8 cellular contexts compared by ENCODE assay signal in genomic region chr2:207770602-207771404, GRCh38. TPM values are rescaled to one million over a fixed set of nuclear protein-coding genes. Genes with fewer than 3 reads are reported as not detected.
A peak's percentile ranks its signal among the peaks of the same experiment; 100 is the strongest.
DNase-seq lines count a peak whose midpoint lies in the region; ATAC-seq and TF ChIP-seq lines count a peak whose summit lies in the region.

No MANE protein-coding gene starts in this region.

- H3K27me3 Mint-ChIP-seq in H9 (ENCODE audit: low read depth) = no peaks in the 10 kb centered on the region
- peaks cover 51% of the 10 kb centered on the region for H3K27me3 Mint-ChIP-seq in activated CD4-positive, alpha-beta memory T cell treated with anti-CD3 and anti-CD28 coated beads, Interleukin-2, amount 10 ng/mL, durations not matched to agents 7 days and 5 days

- no peaks in the 10 kb centered on the region for H3K36me3 ChIP-seq in smooth muscle cell (ENCODE audit: low read depth)

- no peaks in the 10 kb centered on the region; a peak in 1 of 5 replicates for H3K9me3 Mint-ChIP-seq in H9
- no peaks in the 10 kb centered on the region for H3K9me3 Mint-ChIP-seq in activated CD4-positive, alpha-beta memory T cell treated with anti-CD3 and anti-CD28 coated beads, Interleukin-2, amount 10 ng/mL, durations not matched to agents 7 days and 5 days

- intact Hi-C loops in left ventricle myocardium superior (cut with micrococcal nuclease) = no loop called here

- no peak overlapping the region for H3K23ac ChIP-seq in H9 (ENCODE audit: insufficient read length, low read depth, low read length)

- H3K4me2 ChIP-seq in H9 (ENCODE audit: insufficient read depth, insufficient read length, low read length) = peak overlapping the region; percentile 84
- peak overlapping the region; percentile 100 for H3K4me2 ChIP-seq in smooth muscle cell

- H3F3A ChIP-seq in smooth muscle cell (ENCODE audit: low read depth) = no peaks in the 10 kb centered on the region

- no peak overlapping the region for H2AK5ac ChIP-seq in H9 (ENCODE audit: insufficient read length, low read length)

- POLR2A ChIA-PET in activated CD4-positive, alpha-beta memory T cell treated with anti-CD3 and anti-CD28 coated beads, Interleukin-2, amount 10 ng/mL, durations not matched to agents 7 days and 5 days (lab: Charles Lee) = no interaction called here

- H2BK12ac ChIP-seq in H9 (ENCODE audit: insufficient read length, low read depth, low read length) = no peak overlapping the region

- H3K56ac ChIP-seq in H9 (ENCODE audit: insufficient read length, low read depth, low read length) = no peak overlapping the region

- peak; percentile 56 for DNase-seq in H9
- no peak for DNase-seq in activated CD4-positive, alpha-beta memory T cell treated with anti-CD3 and anti-CD28 coated beads, Interleukin-2, amount 10 ng/mL, durations not matched to agents 7 days and 5 days
- DNase-seq in left ventricle myocardium superior = peak; percentile 56
- DNase-seq in smooth muscle cell (lab: John Stamatoyannopoulos, UW; ENCODE audit: unreplicated experiment) = no peak
- DNase-seq in NCI-H69 (lab: John Stamatoyannopoulos, UW) = no peak

- no peaks in the 10 kb centered on the region for H3K27me3 ChIP-seq in H9 (ENCODE audit: insufficient read depth, low read length)
- H3K27me3 ChIP-seq in smooth muscle cell (ENCODE audit: low read depth) = peaks cover 36% of the 10 kb centered on the region

- peaks cover 26% of the 10 kb centered on the region for H3K23me2 ChIP-seq in H9 (ENCODE audit: insufficient read length, low read depth, low read length, poor library complexity, severe bottlenecking)

- H2BK120ac ChIP-seq in H9 (ENCODE audit: low read depth, low read length, poor library complexity, severe bottlenecking) = no peak overlapping the region

- peak overlapping the region; percentile 3 for H3K9ac ChIP-seq in H9 (ENCODE audit: extremely low read depth, insufficient read length, low read length)
- H3K9ac ChIP-seq in smooth muscle cell (ENCODE audit: low read depth) = no peak overlapping the region

- peak overlapping the region; percentile 89 to 96 for H3K4me3 Mint-ChIP-seq in H9
- H3K4me3 Mint-ChIP-seq in activated CD4-positive, alpha-beta memory T cell treated with anti-CD3 and anti-CD28 coated beads, Interleukin-2, amount 10 ng/mL, durations not matched to agents 7 days and 5 days = peak overlapping the region; percentile 75

- no peak overlapping the region for H4K8ac ChIP-seq in H9 (replicated peaks; ENCODE audit: insufficient read length, low read depth, low read length)

- ATAC-seq in left ventricle myocardium superior = no peak
- ATAC-seq in GM18867 (IDR thresholded peaks at IDR 0.05; ENCODE audit: unreplicated experiment) = no peak
- no peak for ATAC-seq in esophagus mucosa
- no peak for ATAC-seq in GM18511 (IDR thresholded peaks at IDR 0.05; ENCODE audit: unreplicated experiment)

- no peak overlapping the region for H3K4ac ChIP-seq in H9 (ENCODE audit: low read depth, low read length)

- H3K79me2 ChIP-seq in H9 (ENCODE audit: insufficient read depth, low read length) (peaks cover 14% of the 10 kb centered on the region; the same call in 1 of the 2 replicates), smooth muscle cell (ENCODE audit: low read depth) (no peaks in the 10 kb centered on the region)

- peaks cover 43 to 61% of the 10 kb centered on the region in 2 experiments for H3K4me1 Mint-ChIP-seq in H9
- H3K4me1 Mint-ChIP-seq in activated CD4-positive, alpha-beta memory T cell treated with anti-CD3 and anti-CD28 coated beads, Interleukin-2, amount 10 ng/mL, durations not matched to agents 7 days and 5 days = peaks cover 29% of the 10 kb centered on the region

- no peak overlapping the region for H2BK15ac ChIP-seq in H9 (ENCODE audit: low read depth, low read length)

- H3K9me3 ChIP-seq in H9 (ENCODE audit: control insufficient read depth, low read depth, low read length) (no peaks in the 10 kb centered on the region), smooth muscle cell (replicated peaks; ENCODE audit: low read depth) (no peaks in the 10 kb centered on the region)

- H3K79me1 ChIP-seq in H9 (ENCODE audit: insufficient read depth, low read depth, low read length, poor library complexity, severe bottlenecking) = no peaks in the 10 kb centered on the region

- H3K27ac Mint-ChIP-seq in H9 = peak overlapping the region; percentile 66 to 94 (median 82); a peak in 6 of 7 replicates
- H3K27ac Mint-ChIP-seq in activated CD4-positive, alpha-beta memory T cell treated with anti-CD3 and anti-CD28 coated beads, Interleukin-2, amount 10 ng/mL, durations not matched to agents 7 days and 5 days = no peak overlapping the region

- H3K4me1 ChIP-seq in H9 (ENCODE audit: insufficient read depth, low read length) (peaks cover 4% of the 10 kb centered on the region; the same call in 1 of the 2 replicates), smooth muscle cell (ENCODE audit: low read depth) (peaks cover 12% of the 10 kb centered on the region)

- no peak overlapping the region for H2BK20ac ChIP-seq in H9 (ENCODE audit: low read depth, low read length, poor library complexity, severe bottlenecking)

- peak overlapping the region; percentile 57 for H3K18ac ChIP-seq in H9 (ENCODE audit: insufficient read length, low read depth, low read length)

- H3K4me3 ChIP-seq in smooth muscle cell = peak overlapping the region; percentile 77

- no peak overlapping the region for H2BK5ac ChIP-seq in H9 (ENCODE audit: insufficient read length, low read length)

- H4K91ac ChIP-seq in H9 (ENCODE audit: insufficient read length, low read depth, low read length) = no peak overlapping the region

- H4K20me1 ChIP-seq in H9 (ENCODE audit: control insufficient read depth, insufficient read depth, insufficient read length) = peaks cover 8% of the 10 kb centered on the region
- H4K20me1 ChIP-seq in smooth muscle cell (ENCODE audit: low read depth) = no peaks in the 10 kb centered on the region

- no peak overlapping the region for H3K14ac ChIP-seq in H9 (ENCODE audit: insufficient read depth, low read length)

- peaks cover 13 to 29% (median 25%) of the 10 kb centered on the region in 3 experiments for H3K36me3 Mint-ChIP-seq in H9 (ENCODE audit: insufficient read depth in 1 of 3, low read depth in 3 of 3)
- H3K36me3 Mint-ChIP-seq in activated CD4-positive, alpha-beta memory T cell treated with anti-CD3 and anti-CD28 coated beads, Interleukin-2, amount 10 ng/mL, durations not matched to agents 7 days and 5 days (ENCODE audit: low read depth) = no peaks in the 10 kb centered on the region

- no peak overlapping the region for H4K5ac ChIP-seq in H9 (ENCODE audit: insufficient read length, low read depth, low read length)

- H2AFZ ChIP-seq in H9 (ENCODE audit: low read length) (no peak overlapping the region), smooth muscle cell (ENCODE audit: low read depth) (no peak overlapping the region)

- H3K27ac ChIP-seq in H9 (ENCODE audit: insufficient read length, low read depth, low read length) (no peak overlapping the region), smooth muscle cell (ENCODE audit: low read depth) (no peak overlapping the region)

- no peak overlapping the region for H3T11ph ChIP-seq in H9 (ENCODE audit: low read length)

- CTCF ChIA-PET in activated CD4-positive, alpha-beta memory T cell treated with anti-CD3 and anti-CD28 coated beads, Interleukin-2, amount 10 ng/mL, durations not matched to agents 7 days and 5 days (lab: Charles Lee) = no interaction called here

- TF ChIP-seq CTCF in H9 (conservative IDR thresholded peaks at IDR 0.05) = no peak
- TF ChIP-seq CTCF in smooth muscle cell (IDR thresholded peaks at IDR 0.05; ENCODE audit: borderline replicate concordance, insufficient read depth, poor library complexity, severe bottlenecking) = no peak

- WGBS in H9 (ENCODE audit: extremely low coverage, insufficient read length, low lambda C conversion rate) = no CpG with 5 or more reads among the region's 50 CpGs
- WGBS in smooth muscle cell (ENCODE audit: low lambda C conversion rate) = 8% methylated on average over 50 of the region's 50 CpGs

RNA-seq across cellular contexts. Expression of gene FZD5, which starts 1.1 kb away (rescaled TPM):
- 120 and 122 TPM in 2 replicates for total RNA-seq in H9 (2021)
- total RNA-seq in activated CD4-positive, alpha-beta memory T cell treated with anti-CD3 and anti-CD28 coated beads, Interleukin-2, amount 10 ng/mL, durations not matched to agents 7 days and 5 days = under 1 TPM; 0.40 to 0.55 TPM
- total RNA-seq in left ventricle myocardium superior = 4.8 TPM
- total RNA-seq in smooth muscle cell = 0.67 and 1.4 TPM in 2 replicates
- 0.09 and 0.60 TPM in 2 replicates for polyA plus RNA-seq in smooth muscle cell
- total RNA-seq in esophagus mucosa = 11.8 TPM

RNA-seq across cellular contexts. Expression of gene CCNYL1, which starts 59.4 kb away (rescaled TPM):
- total RNA-seq in H9 (2021) = 27.0 and 28.1 TPM in 2 replicates
- total RNA-seq in activated CD4-positive, alpha-beta memory T cell treated with anti-CD3 and anti-CD28 coated beads, Interleukin-2, amount 10 ng/mL, durations not matched to agents 7 days and 5 days = 1 to 10 TPM; 6.1 TPM
- total RNA-seq in left ventricle myocardium superior = 8.3 TPM
- 8.8 and 15.1 TPM in 2 replicates for total RNA-seq in smooth muscle cell
- polyA plus RNA-seq in smooth muscle cell = 7.2 and 9.6 TPM in 2 replicates
- total RNA-seq in esophagus mucosa = 19.0 TPM

Comparison
In these comparisons a context has a peak if more than half of its experiments do, and no peak if none do; other contexts are left out.
1. DNase-seq: peak in H9 (single experiment) and left ventricle myocardium superior (single experiment); none in activated CD4-positive, alpha-beta memory T cell treated with anti-CD3 and anti-CD28 coated beads, Interleukin-2, amount 10 ng/mL, durations not matched to agents 7 days and 5 days (single experiment), smooth muscle cell (single experiment) and NCI-H69 (single experiment).